In the genomic region with DNA sequence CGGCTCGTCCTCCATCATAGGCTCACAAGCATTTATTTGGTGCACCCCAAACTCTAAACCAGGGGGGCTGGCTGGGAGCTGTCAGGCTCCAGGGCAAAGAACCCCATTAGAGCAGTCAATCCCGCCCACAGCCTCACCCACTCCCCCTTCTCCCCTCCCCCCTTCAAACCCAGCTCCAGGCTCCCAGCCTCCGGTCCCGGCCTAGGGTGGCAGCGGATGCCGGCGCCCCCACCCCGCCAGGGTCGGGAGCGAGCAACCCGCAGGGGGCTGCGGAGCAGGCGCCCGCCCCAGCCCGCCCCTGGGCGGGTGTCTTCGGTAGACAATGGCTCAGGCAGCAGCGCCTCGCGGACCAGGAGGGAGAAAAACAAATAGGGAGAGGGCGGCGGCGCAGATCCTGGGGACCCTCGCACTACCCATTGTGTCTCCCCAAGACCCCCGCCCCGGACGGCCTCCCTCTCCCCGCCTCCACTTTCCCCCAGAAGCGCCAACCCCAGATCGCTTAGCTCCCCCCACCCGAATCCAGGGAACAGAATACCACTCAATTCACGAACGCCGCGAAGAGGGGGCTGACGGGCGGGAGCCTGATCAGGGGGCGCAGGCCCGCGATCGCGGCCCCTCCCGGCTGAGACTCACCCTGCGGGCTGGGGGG, we compare ENCODE assay signal across 8 cellular contexts. TPM values are rescaled to one million over a fixed set of nuclear protein-coding genes. Genes with fewer than 3 reads are reported as not detected.
DNase-seq lines count a peak whose midpoint lies in the region; ATAC-seq and TF ChIP-seq lines count a peak whose summit lies in the region.

No MANE protein-coding gene starts in this region.

- H3K4me3 ChIP-seq in esophagus muscularis mucosa (peak overlapping the region; percentile 66 to 72 (median 68)), neuron (ENCODE audit: low read length) (peak overlapping the region; percentile 79)

- no peak for TF ChIP-seq EP300 in esophagus muscularis mucosa (IDR thresholded peaks at IDR 0.05)

- H3K4me1 Mint-ChIP-seq in T-cell: peaks cover 6 to 11% (median 7%) of the 10 kb centered on the region in 3 donors

- H2AFZ ChIP-seq in neuron (ENCODE audit: low read depth, low read length): peak overlapping the region; percentile 79

- H3K36me3 Mint-ChIP-seq in T-cell: no peaks in the 10 kb centered on the region

- DNase-seq in ACHN: peak; percentile 22
- DNase-seq in T-cell: peak in 4 of 34 experiments; percentile 16 to 29 (median 20)
- no peak for DNase-seq in esophagus muscularis mucosa (ENCODE audit: extremely low spot score)
- DNase-seq in stimulated activated CD4-positive, alpha-beta T cell treated with anti-CD3 and anti-CD28 coated beads, Interleukin-1b, Interleukin-23, amount 100 ng/mL, for 48 hours: no peak
- no peak for DNase-seq in NCI-H1048 (lab: John Stamatoyannopoulos, UW)

- in situ Hi-C loops in ACHN (cut with HindIII; ENCODE audit: low pct_ligation_motif_present, low pct_unique_long_range_greater_than_20kb, low sequenced_read_pairs): no loop called here

- peaks cover 18 to 30% (median 24%) of the 10 kb centered on the region in 4 donors for H3K4me1 ChIP-seq in esophagus muscularis mucosa
- peaks cover 32% of the 10 kb centered on the region for H3K4me1 ChIP-seq in neuron (ENCODE audit: insufficient read depth, low read length)

- no peaks in the 10 kb centered on the region for H3K36me3 ChIP-seq in esophagus muscularis mucosa
- H3K36me3 ChIP-seq in neuron (ENCODE audit: insufficient read depth, low read length): peaks cover 11% of the 10 kb centered on the region

- H3K27me3 ChIP-seq in esophagus muscularis mucosa (peaks cover 0 to 30% (median 0%) of the 10 kb centered on the region in 4 donors), neuron (ENCODE audit: insufficient read depth, low read length) (peaks cover 7% of the 10 kb centered on the region)

- no peak for TF ChIP-seq CTCF in esophagus muscularis mucosa (IDR thresholded peaks at IDR 0.05)

- H3K27ac ChIP-seq in esophagus muscularis mucosa (replicated peaks in 1 of 4): peak overlapping the region in 3 of 4 donors; percentile 18 to 46 (median 45)

- CTCF ChIA-PET in T-cell (lab: Charles Lee): interaction anchor here (0.6 to 1.3 kb wide), 6 partner anchors 8 to 312 kb away, joined by 3 to 6 read pairs (median 3); partner anchors contain the start of gene GRN (in 1 of the 2)

- peak overlapping the region; percentile 68 to 74 (median 69) for H3K4me3 Mint-ChIP-seq in T-cell

- H3K9me3 ChIP-seq in esophagus muscularis mucosa: no peaks in the 10 kb centered on the region
- no peaks in the 10 kb centered on the region for H3K9me3 ChIP-seq in neuron (ENCODE audit: low read length)

- H3K27me3 Mint-ChIP-seq in T-cell: peaks cover 21 to 35% of the 10 kb centered on the region in 2 donors

- 1% methylated on average over 27 of the region's 45 CpGs for WGBS in esophagus muscularis mucosa

- POLR2A ChIA-PET in T-cell (lab: Charles Lee): interaction anchor here (0.6 to 0.8 kb wide), 4 partner anchors 8 to 200 kb away, joined by 3 to 8 read pairs (median 3); no protein-coding TSS in a partner anchor

- H3K9me3 Mint-ChIP-seq in T-cell: no peaks in the 10 kb centered on the region

- no peak overlapping the region for H3K27ac Mint-ChIP-seq in T-cell

- no peak for TF ChIP-seq POLR2A in esophagus muscularis mucosa (IDR thresholded peaks at IDR 0.05; ENCODE audit: low read depth)

- intact Hi-C loops in esophagus muscularis mucosa (cut with DNase I): no loop called here

- ATAC-seq in GM18498 (IDR thresholded peaks at IDR 0.05; ENCODE audit: unreplicated experiment) (peak; percentile 32), T-cell (replicated peaks in 1 of 4) (peak; percentile 33 to 48 (median 42)), GM19023 (IDR thresholded peaks at IDR 0.05; ENCODE audit: unreplicated experiment) (no peak)

RNA-seq across cellular contexts. Expression of gene FAM171A2, which starts 0.6 kb away (rescaled TPM):
- total RNA-seq in T-cell (1 to 10 TPM in 2 of 5 donors, under 1 TPM in 3; 0.18 to 1.5 (median 0.89) TPM), esophagus muscularis mucosa (1 to 10 TPM in 2 of 4 donors, under 1 TPM in 2; 0.42 to 2.0 (median 1.2) TPM)

RNA-seq across cellular contexts. Expression of gene GRN, which starts 18.0 kb away (rescaled TPM):
- total RNA-seq in T-cell: 10 to 100 TPM; 21.0 to 48.3 (median 40.1) TPM
- total RNA-seq in esophagus muscularis mucosa: 100 to 1,000 TPM; 169 to 313 (median 260) TPM

RNA-seq across cellular contexts. Expression of gene ITGA2B, which starts 26.4 kb away (rescaled TPM):
- total RNA-seq in T-cell: 1 to 10 TPM in 3 of 5 donors, under 1 TPM in 2; 0.41 to 3.9 (median 1.1) TPM
- total RNA-seq in esophagus muscularis mucosa: 1 to 10 TPM in 2 of 4 donors, under 1 TPM in 2; 0.42 to 1.7 (median 1.0) TPM

RNA-seq across cellular contexts. Expression of gene SLC25A39, which starts 38.5 kb away (rescaled TPM):
- 100 to 1,000 TPM in 3 of 5 donors, 10 to 100 TPM in 2; 78.6 to 108 (median 104) TPM for total RNA-seq in T-cell
- 10 to 100 TPM; 41.1 to 69.0 (median 56.8) TPM for total RNA-seq in esophagus muscularis mucosa

RNA-seq across cellular contexts. Expression of gene RUNDC3A, which starts 54.7 kb away (rescaled TPM):
- total RNA-seq in T-cell (under 1 TPM in 3 of 5 donors, not detected in 2; 0.38 to 0.65 (median 0.41) TPM), esophagus muscularis mucosa (1 to 10 TPM in 3 of 4 donors, under 1 TPM in 1; 0.42 to 2.8 (median 1.7) TPM)
